In genomic region chr15:64010719-64011118, GRCh38 we compare ENCODE assay signal across 8 cellular contexts. TPM values are rescaled to one million over a fixed set of nuclear protein-coding genes. Genes with fewer than 3 reads are reported as not detected.
DNase-seq lines count a peak whose midpoint lies in the region; ATAC-seq and TF ChIP-seq lines count a peak whose summit lies in the region.

No MANE protein-coding gene starts in this region.

- CTCF ChIA-PET in activated CD8-positive, alpha-beta T cell treated with anti-CD3 and anti-CD28 coated beads for 36 hours (lab: Charles Lee), result interaction anchor here (0.9 to 3.8 kb wide), 11 partner anchors 18 to 401 kb away, joined by 3 to 26 read pairs (median 4); partner anchors contain the start of gene DAPK2

- H3K4me3 Mint-ChIP-seq in activated CD8-positive, alpha-beta T cell treated with anti-CD3 and anti-CD28 coated beads for 36 hours, result peak overlapping the region; percentile 22

- H3K27me3 Mint-ChIP-seq in activated CD8-positive, alpha-beta T cell treated with anti-CD3 and anti-CD28 coated beads for 36 hours, result no peaks in the 10 kb centered on the region

- TF ChIP-seq CTCF in GM13977 (IDR thresholded peaks at IDR 0.05; ENCODE audit: extremely low read depth, insufficient read depth, missing control alignments) (peak; percentile 65), ovary (IDR thresholded peaks at IDR 0.05) (no peak)
- TF ChIP-seq CTCF in activated CD8-positive, alpha-beta T cell treated with anti-CD3 and anti-CD28 coated beads for 36 hours (IDR thresholded peaks at IDR 0.05), result no peak

- TF ChIP-seq POLR2A in ovary (IDR thresholded peaks at IDR 0.05), result no peak

- no peaks in the 10 kb centered on the region for H3K9me3 Mint-ChIP-seq in activated CD8-positive, alpha-beta T cell treated with anti-CD3 and anti-CD28 coated beads for 36 hours

- peak overlapping the region in 18 of 21 experiments; percentile 6 to 84 (median 76) for H3K27ac ChIP-seq in skin epidermis
- no peak overlapping the region for H3K27ac ChIP-seq in ovary

- in situ Hi-C loops in GM13977 (cut with MboI; ENCODE audit: low pct_unique_long_range_greater_than_20kb, low sequenced_read_pairs, unreplicated experiment), result loop anchor here (25.0 kb wide), 1 partner anchor 98 kb away; no protein-coding TSS in a partner anchor

- no peaks in the 10 kb centered on the region for H3K36me3 ChIP-seq in ovary

- DNase-seq in GM13977 (ENCODE audit: low spot score), result peak; percentile 75
- DNase-seq in NCI-H2107 (lab: John Stamatoyannopoulos, UW), result peak; percentile 41
- peak; percentile 95 for DNase-seq in activated CD8-positive, alpha-beta T cell treated with anti-CD3 and anti-CD28 coated beads for 36 hours
- no peak for DNase-seq in NCI-H2171 treated with DMSO at 0.1 percent for 48 hours (lab: John Stamatoyannopoulos, UW)
- DNase-seq in ovary, result no peak

- POLR2A ChIA-PET in activated CD8-positive, alpha-beta T cell treated with anti-CD3 and anti-CD28 coated beads for 36 hours (lab: Charles Lee), result interaction anchor here (0.6 to 2.8 kb wide), 12 partner anchors 11 to 177 kb away, joined by 3 to 10 read pairs (median 3); partner anchors contain the start of genes DAPK2 and HERC1

- 80 to 82% (median 81%) methylated on average over 3 of the region's 3 CpGs for WGBS in ovary, 3 donors

- intact Hi-C loops in activated CD8-positive, alpha-beta T cell treated with anti-CD3 and anti-CD28 coated beads for 36 hours (cut with micrococcal nuclease), result no loop called here
- intact Hi-C loops in ovary (cut with DNase I), result no loop called here

- no peaks in the 10 kb centered on the region for H3K27me3 ChIP-seq in ovary

- H3K4me3 ChIP-seq in skin epidermis, result no peak overlapping the region
- H3K4me3 ChIP-seq in ovary, result no peak overlapping the region

- H3K36me3 Mint-ChIP-seq in activated CD8-positive, alpha-beta T cell treated with anti-CD3 and anti-CD28 coated beads for 36 hours (ENCODE audit: low read depth), result no peaks in the 10 kb centered on the region

- TF ChIP-seq EP300 in ovary (IDR thresholded peaks at IDR 0.05), result no peak

- ATAC-seq in HG02678 (IDR thresholded peaks at IDR 0.05; ENCODE audit: unreplicated experiment), result peak; percentile 93
- ATAC-seq in activated CD8-positive, alpha-beta T cell treated with anti-CD3 and anti-CD28 coated beads for 36 hours, result peak; percentile 88
- ATAC-seq in esophagus mucosa, result peak; percentile 71

- H3K4me1 ChIP-seq in ovary (ENCODE audit: insufficient read depth), result no peaks in the 10 kb centered on the region

- H3K4me1 Mint-ChIP-seq in activated CD8-positive, alpha-beta T cell treated with anti-CD3 and anti-CD28 coated beads for 36 hours (ENCODE audit: low read depth), result peaks cover 37% of the 10 kb centered on the region

- H3K27ac Mint-ChIP-seq in activated CD8-positive, alpha-beta T cell treated with anti-CD3 and anti-CD28 coated beads for 36 hours, result peak overlapping the region; percentile 88

- no peaks in the 10 kb centered on the region for H3K9me3 ChIP-seq in ovary

RNA-seq across cellular contexts. Expression of gene DAPK2, which starts 35.6 kb away (rescaled TPM):
- total RNA-seq in activated CD8-positive, alpha-beta T cell treated with anti-CD3 and anti-CD28 coated beads for 36 hours, result 1 to 10 TPM; 1.2 to 1.5 TPM
- total RNA-seq in esophagus mucosa, result 9.6 TPM
- total RNA-seq in ovary, result 1 to 10 TPM in 6 of 7 donors, under 1 TPM in 1; 0.77 to 6.2 (median 1.7) TPM
- polyA plus RNA-seq in ovary, result 1 to 10 TPM; 2.5 to 2.7 TPM

Comparison
In these comparisons a context has a peak if more than half of its experiments do, and no peak if none do; other contexts are left out.
1. DNase-seq: peak in GM13977 (single experiment), NCI-H2107 (single experiment) and activated CD8-positive, alpha-beta T cell treated with anti-CD3 and anti-CD28 coated beads for 36 hours (single experiment); none in NCI-H2171 treated with DMSO at 0.1 percent for 48 hours (single experiment) and ovary (0 of 5).
2. H3K27ac ChIP-seq: peak in skin epidermis (18 of 21); none in ovary (0 of 2).
3. Peak in every context shown above with its lines, with median percentiles within 50 percentile points of each other: ATAC-seq.